In genomic region chr17:28571255-28572122, GRCh38 we compare ENCODE assay signal across 8 cellular contexts. TPM values are rescaled to one million over a fixed set of nuclear protein-coding genes. Genes with fewer than 3 reads are reported as not detected.
DNase-seq lines count a peak whose midpoint lies in the region; ATAC-seq and TF ChIP-seq lines count a peak whose summit lies in the region.

PIGS (minus strand) TSS chr17:28571524; CDS start chr17:28571496, 28 bp downstream.

- H3K9me3 Mint-ChIP-seq in activated T-cell treated with anti-CD3 and anti-CD28 coated beads, Interleukin-2, amount 50 U/mL, for 4 hours, result no peaks in the 10 kb centered on the region

- no peak for TF ChIP-seq CTCF in Panc1 (IDR thresholded peaks at IDR 0.05)

- DNase-seq in DMS153 (lab: John Stamatoyannopoulos, UW) (peak; percentile 91), KBM-7 (peak; percentile 94), Panc1 (ENCODE audit: low read depth, low spot score) (peak; percentile 60)
- peak; percentile 85 for DNase-seq in activated T-cell treated with anti-CD3 and anti-CD28 coated beads, Interleukin-2, amount 50 U/mL, for 4 hours
- peak; percentile 95 for DNase-seq in stimulated activated CD8-positive, alpha-beta memory T cell treated with anti-CD3 and anti-CD28 coated beads, Interleukin-4, amount 100 ng/mL, for 48 hours

- intact Hi-C loops in Panc1 (cut with micrococcal nuclease; ENCODE audit: unreplicated experiment), result no loop called here

- no TSS peak for BruUV-seq in Panc1 (replicated peaks; lab: Mats Ljungman, UMichigan)

- peak within 1 kb of the TSS; percentile 97 for H3K4me3 Mint-ChIP-seq in activated T-cell treated with anti-CD3 and anti-CD28 coated beads, Interleukin-2, amount 50 U/mL, for 4 hours

- ATAC-seq in GM21619 (IDR thresholded peaks at IDR 0.05; ENCODE audit: unreplicated experiment) (peak; percentile 70), Panc1 (peak; percentile 99)
- ATAC-seq in activated T-cell treated with anti-CD3 and anti-CD28 coated beads, Interleukin-2, amount 50 U/mL, for 4 hours, result peak; percentile 99

- H3K27ac ChIP-seq in Panc1 (ENCODE audit: low read length) (peak within 1 kb of the TSS; percentile 89), esophagus (ENCODE audit: low read depth in 2 of 2, low read length in 1 of 2) (peak within 1 kb of the TSS; percentile 81 to 86)

- H3K27me3 ChIP-seq in Panc1 (ENCODE audit: control insufficient read depth, insufficient read depth, low read length) (no peaks in the 10 kb centered on the region), esophagus (ENCODE audit: control insufficient read depth in 1 of 2, insufficient read depth in 2 of 2, low read length in 2 of 2) (no peaks in the 10 kb centered on the region), mucosa of stomach (ENCODE audit: control insufficient read depth, insufficient read depth, low read length) (no peaks in the 10 kb centered on the region)

- CTCF ChIA-PET in Panc1 (lab: Charles Lee), result interaction anchor here (0.5 kb wide), 2 partner anchors 19 to 24 kb away, joined by 5 to 7 read pairs; no protein-coding TSS in a partner anchor

- no peaks in the 10 kb centered on the region for H3K9me3 ChIP-seq in Panc1 (ENCODE audit: control insufficient read depth, insufficient read depth, low read depth, low read length)
- no peaks in the 10 kb centered on the region for H3K9me3 ChIP-seq in esophagus (ENCODE audit: control insufficient read depth in 2 of 2, insufficient read depth in 1 of 2, low read depth in 1 of 2, low read length in 1 of 2)
- H3K9me3 ChIP-seq in mucosa of stomach (ENCODE audit: control insufficient read depth, low read length), result no peaks in the 10 kb centered on the region

- POLR2A ChIA-PET in Panc1 (lab: Charles Lee), result interaction anchor here (0.6 kb wide), 1 partner anchor 20 kb away, joined by 3 read pairs; no protein-coding TSS in a partner anchor

- H3K36me3 ChIP-seq in Panc1 (ENCODE audit: control insufficient read depth, insufficient read depth, low read length) (no peaks in the 10 kb centered on the region), esophagus (ENCODE audit: control insufficient read depth in 2 of 2, insufficient read depth in 2 of 2, low read length in 1 of 2) (peaks cover 0 to 6% of the 10 kb centered on the region in 2 donors), mucosa of stomach (ENCODE audit: control insufficient read depth, insufficient read depth, low read length) (no peaks in the 10 kb centered on the region)

- in situ Hi-C loops in KBM-7 (cut with MboI; ENCODE audit: low pct_unique_long_range_greater_than_20kb, low sequenced_read_pairs), result no loop called here
- in situ Hi-C loops in Panc1 (cut with HindIII; ENCODE audit: low pct_unique_long_range_greater_than_20kb, low sequenced_read_pairs), result no loop called here

- WGBS in esophagus, 2 donors, result 1% methylated on average over 46 to 57 of the region's 57 CpGs

- no peaks in the 10 kb centered on the region for H3K27me3 Mint-ChIP-seq in activated T-cell treated with anti-CD3 and anti-CD28 coated beads, Interleukin-2, amount 50 U/mL, for 4 hours (ENCODE audit: low read depth)

- H3K36me3 Mint-ChIP-seq in activated T-cell treated with anti-CD3 and anti-CD28 coated beads, Interleukin-2, amount 50 U/mL, for 4 hours (ENCODE audit: insufficient read depth), result peaks cover 7% of the 10 kb centered on the region

- H3K4me3 ChIP-seq in Panc1 (ENCODE audit: low read depth in 2 of 2, low read length in 2 of 2), result peak within 1 kb of the TSS; percentile 87 to 89
- H3K4me3 ChIP-seq in esophagus (ENCODE audit: low read depth in 1 of 2, low read length in 2 of 2), result peak within 1 kb of the TSS; percentile 91 to 97
- peak within 1 kb of the TSS; percentile 43 for H3K4me3 ChIP-seq in mucosa of stomach (ENCODE audit: low read length)

- peaks cover 56% of the 10 kb centered on the region for H3K4me1 Mint-ChIP-seq in activated T-cell treated with anti-CD3 and anti-CD28 coated beads, Interleukin-2, amount 50 U/mL, for 4 hours (ENCODE audit: low read depth)

- peak within 1 kb of the TSS; percentile 87 for H3K9ac ChIP-seq in mucosa of stomach (ENCODE audit: low read length)

- H3K4me1 ChIP-seq in Panc1 (ENCODE audit: control insufficient read depth, insufficient read depth, low read length) (peaks cover 17% of the 10 kb centered on the region; the same call in 1 of the 2 replicates), esophagus (ENCODE audit: control insufficient read depth in 2 of 2, insufficient read depth in 2 of 2, low read length in 1 of 2) (peaks cover 0 to 2% of the 10 kb centered on the region in 2 donors), mucosa of stomach (ENCODE audit: control insufficient read depth, insufficient read depth, low read length) (peaks cover 23% of the 10 kb centered on the region)

RNA-seq across cellular contexts. Expression of gene PIGS, which starts in this region (rescaled TPM):
- 78.8 TPM for total RNA-seq in Panc1 (2021; ENCODE audit: unreplicated experiment)
- 87.3 TPM for polyA plus RNA-seq in Panc1 (2012; ENCODE audit: insufficient read length)
- total RNA-seq in activated T-cell treated with anti-CD3 and anti-CD28 coated beads, Interleukin-2, amount 50 U/mL, for 4 hours, result 10 to 100 TPM; 47.0 to 49.9 (median 48.3) TPM
- polyA plus RNA-seq in esophagus, result 10 to 100 TPM in 1 of 2 donors, 1 to 10 TPM in 1; 9.8 to 30.7 TPM

Comparison
In these comparisons a context has a peak if more than half of its experiments do, and no peak if none do; other contexts are left out.
1. Peak in every context shown above with its lines: DNase-seq, ATAC-seq, H3K4me3 ChIP-seq and H3K27ac ChIP-seq.
2. H3K4me3 ChIP-seq: peak in every context shown above with its lines; median percentile 94 in esophagus; 88 in Panc1; 43 in mucosa of stomach.